1 cellular context compared by ENCODE assay signal in genomic region chr4:80195441-80196139, GRCh38.
TF ChIP-seq lines count a peak whose summit lies in the region.

No MANE protein-coding gene starts in this region.

TF ChIP-seq in GM23338, 12 proteins besides CTCF, POLR2A, EP300 and RAD21 (continued from another document):
- TF ChIP-seq ZNF462 (CRISPR knock-in tag; IDR thresholded peaks at IDR 0.05) (no peak), REST (IDR thresholded peaks at IDR 0.05; ENCODE audit: unreplicated experiment) (no peak), STAT1 (IDR thresholded peaks at IDR 0.05; ENCODE audit: unreplicated experiment) (no peak), ZNF331 (CRISPR knock-in tag; IDR thresholded peaks at IDR 0.05; ENCODE audit: low read depth) (no peak), EZH2phosphoT487 (IDR thresholded peaks at IDR 0.05; ENCODE audit: unreplicated experiment) (no peak), CREB1 (CRISPR knock-in tag; IDR thresholded peaks at IDR 0.05; ENCODE audit: low read depth) (no peak), ETS1 (IDR thresholded peaks at IDR 0.05) (no peak), JUNB (IDR thresholded peaks at IDR 0.05; ENCODE audit: unreplicated experiment) (no peak), ZNF114 (CRISPR knock-in tag; IDR thresholded peaks at IDR 0.05) (no peak), NANOG (IDR thresholded peaks at IDR 0.05; ENCODE audit: borderline replicate concordance) (no peak), EZH2 (IDR thresholded peaks at IDR 0.05; ENCODE audit: low read depth, unreplicated experiment) (no peak)
